In the genomic region with DNA sequence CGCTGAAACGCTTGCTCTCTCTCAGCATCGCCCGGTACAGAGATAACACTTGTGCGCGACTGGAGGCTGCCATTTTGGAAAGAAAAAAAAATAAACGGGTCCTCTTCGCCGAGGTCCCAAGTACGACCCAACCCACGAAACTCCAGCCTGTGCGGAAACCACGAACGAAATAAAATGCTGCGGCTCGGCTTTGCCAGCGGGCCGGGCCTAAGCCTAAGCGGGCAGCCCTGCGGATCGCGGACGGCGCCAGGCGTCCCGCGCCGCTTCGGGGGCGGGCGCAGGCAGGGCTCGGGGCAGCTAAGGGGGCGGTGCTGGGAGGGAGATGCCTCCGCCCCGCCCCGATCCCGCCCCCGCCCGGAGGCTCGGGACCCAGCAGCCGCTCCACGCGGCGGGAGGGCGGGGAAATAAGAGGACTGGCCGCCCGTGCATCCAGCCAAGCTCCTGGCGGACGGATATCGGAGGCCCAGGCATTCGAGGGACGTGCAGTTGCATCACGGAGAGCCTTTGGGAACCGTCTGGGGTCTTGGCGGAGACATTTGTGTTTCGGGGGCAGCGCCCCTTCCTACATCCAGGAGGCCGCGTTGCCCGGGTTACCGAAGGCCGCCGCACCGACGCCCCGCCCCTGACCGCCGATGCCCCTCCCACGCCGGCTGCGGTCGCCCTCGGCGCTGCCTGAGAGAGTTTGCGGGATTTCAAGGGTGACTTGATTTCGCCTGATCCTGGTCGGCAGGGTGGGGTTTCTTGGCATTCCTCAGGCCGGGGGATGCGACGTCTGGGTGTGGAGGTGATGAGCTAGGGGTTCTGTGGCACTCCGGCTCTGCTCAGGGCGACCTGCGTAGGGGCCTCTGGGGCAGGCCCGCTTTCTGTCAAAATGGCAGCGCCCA, we compare ENCODE assay signal across 8 cellular contexts.
DNase-seq lines count a peak whose midpoint lies in the region; ATAC-seq and TF ChIP-seq lines count a peak whose summit lies in the region.

FARS2 (plus strand) TSS at position 853 of the 884 bp plus-strand sequence.
LYRM4 (minus strand) TSS at position 290 of the 884 bp plus-strand sequence; CDS start at position 73, 217 bp downstream.

- TF ChIP-seq CTCF in GM20000 (IDR thresholded peaks at IDR 0.05; ENCODE audit: extremely low read depth, missing control alignments): no peak

- H3K9me3 ChIP-seq in effector memory CD4-positive, alpha-beta T cell (ENCODE audit: control insufficient read depth, low read length): no peaks in the 10 kb centered on the region

- peaks cover 4% of the 10 kb centered on the region for H3K36me3 Mint-ChIP-seq in memory B cell

- peak within 1 kb of the TSS; percentile 87 for H3K4me3 Mint-ChIP-seq in memory B cell

- H3K4me3 ChIP-seq in effector memory CD4-positive, alpha-beta T cell (ENCODE audit: insufficient read depth, low read depth, low read length, poor library complexity, severe bottlenecking): peak within 1 kb of the TSS; percentile 81

- H3K4me1 ChIP-seq in effector memory CD4-positive, alpha-beta T cell (ENCODE audit: control insufficient read depth, insufficient read depth, low read length, poor library complexity, severe bottlenecking): no peaks in the 10 kb centered on the region

- no peaks in the 10 kb centered on the region for H3K9me3 Mint-ChIP-seq in memory B cell

- no peaks in the 10 kb centered on the region for H3K27me3 ChIP-seq in effector memory CD4-positive, alpha-beta T cell (replicated peaks; ENCODE audit: control insufficient read depth, insufficient read depth, low read length, poor library complexity, severe bottlenecking)

- H3K27ac ChIP-seq in effector memory CD4-positive, alpha-beta T cell (ENCODE audit: insufficient read depth, low read length, poor library complexity, severe bottlenecking): peak within 1 kb of the TSS; percentile 99

- H3K4me1 Mint-ChIP-seq in memory B cell: peaks cover 14% of the 10 kb centered on the region

- H3K27me3 Mint-ChIP-seq in memory B cell: no peaks in the 10 kb centered on the region

- H3K27ac Mint-ChIP-seq in memory B cell: peak within 1 kb of the TSS; percentile 98

- ATAC-seq in memory B cell (ENCODE audit: low read depth): peak; percentile 72

- peak; percentile 54 for DNase-seq in CMK (ENCODE audit: low read depth)
- peak; percentile 95 for DNase-seq in GM20000 (ENCODE audit: low spot score)
- peak; percentile 74 for DNase-seq in HS-5 (ENCODE audit: low read depth)
- DNase-seq in NOMO-1 (lab: John Stamatoyannopoulos, UW; ENCODE audit: unreplicated experiment in 2 of 2): peak; percentile 71 to 88
- peak; percentile 78 to 79 for DNase-seq in activated CD8-positive, alpha-beta memory T cell treated with anti-CD3 and anti-CD28 coated beads for 4 hours (ENCODE audit: low read depth in 2 of 2)
- DNase-seq in effector memory CD4-positive, alpha-beta T cell: peak; percentile 80 to 87 (median 84)
- DNase-seq in memory B cell (ENCODE audit: low spot score in 2 of 2): peak; percentile 97 to 99
- peak; percentile 83 for DNase-seq in stimulated activated CD8-positive, alpha-beta memory T cell treated with anti-CD3 and anti-CD28 coated beads, Interleukin-12 subunit alpha, Interleukin-12 subunit beta, amount 100 ng/mL, for 1 hour (ENCODE audit: low read depth)

- H3K36me3 ChIP-seq in effector memory CD4-positive, alpha-beta T cell (ENCODE audit: control insufficient read depth, insufficient read depth, low read length): no peaks in the 10 kb centered on the region

Comparison
In these comparisons a context has a peak if more than half of its experiments do, and no peak if none do; other contexts are left out.
1. Peak in every context shown above with its lines: DNase-seq, ATAC-seq, H3K4me3 ChIP-seq and H3K27ac ChIP-seq.